ENCODE assay signal across 9 cellular contexts in genomic region chr9:126611188-126611587, GRCh38. TPM values are rescaled to one million over a fixed set of nuclear protein-coding genes. Genes with fewer than 3 reads are reported as not detected.
DNase-seq lines count a peak whose midpoint lies in the region; ATAC-seq and TF ChIP-seq lines count a peak whose summit lies in the region.
"Had no signal": no experiment of that assay in that cellular context is flagged by ENCODE, and none has a peak within 500 bp of the region (broad histone marks: within the 10 kb centered on the region; RNA-seq: fewer than 3 reads in every experiment).

No MANE protein-coding gene starts in this region.

- peak overlapping the region in 2 of 3 donors; percentile 38 to 64 for H3K27ac Mint-ChIP-seq in IgD-negative memory B cell
- peak overlapping the region; percentile 34 for H3K27ac Mint-ChIP-seq in osteocyte (ENCODE audit: unreplicated experiment)

- H3K27me3 ChIP-seq in right cardiac atrium (ENCODE audit: control insufficient read depth, insufficient read depth) = no peaks in the 10 kb centered on the region

- peaks cover 55% of the 10 kb centered on the region for H3K27me3 Mint-ChIP-seq in IgD-negative memory B cell
- peaks cover 44% of the 10 kb centered on the region for H3K27me3 Mint-ChIP-seq in osteocyte (ENCODE audit: unreplicated experiment)

- H3K4me3 Mint-ChIP-seq in IgD-negative memory B cell (peak overlapping the region; percentile 5 to 91 (median 36)), osteocyte (ENCODE audit: unreplicated experiment) (no peak overlapping the region)

- intact Hi-C loops in right cardiac atrium (cut with DNase I) = loop anchor here in 3 of 4 donors (5.0 to 10.0 kb wide), 4 partner anchors 74 to 171 kb away; no protein-coding TSS in a partner anchor

- no peaks in the 10 kb centered on the region for H3K4me1 ChIP-seq in right cardiac atrium (ENCODE audit: control insufficient read depth, insufficient read depth, low read length)

- H3K4me3 ChIP-seq in right cardiac atrium (ENCODE audit: low read length) (no peak overlapping the region), foreskin fibroblast (ENCODE audit: low read depth in 1 of 2, low read length in 2 of 2) (no peak overlapping the region)

- peak; percentile 57 for DNase-seq in DMS53 (lab: John Stamatoyannopoulos, UW)
- DNase-seq in DMS53 treated with DMSO at 0.1 percent for 48 hours (lab: John Stamatoyannopoulos, UW; ENCODE audit: unreplicated experiment) = no peak
- DNase-seq in right cardiac atrium = peak in 1 of 3 donors; percentile 64
- DNase-seq in osteocyte (ENCODE audit: extremely low spot score, unreplicated experiment) = no peak
- DNase-seq in anterior cingulate cortex (lab: John Stamatoyannopoulos, UW) = no peak
- DNase-seq in foreskin fibroblast = no peak
- DNase-seq: NCI-H524 treated with DMSO at 0.1 percent for 48 hours had no signal

- no peak overlapping the region for H3K27ac ChIP-seq in right cardiac atrium (ENCODE audit: low read length)

- no peak for TF ChIP-seq CTCF in osteocyte (IDR thresholded peaks at IDR 0.05)
- TF ChIP-seq CTCF in foreskin fibroblast (IDR thresholded peaks at IDR 0.05; ENCODE audit: low read depth, low read length) = no peak

- H3K4me1 Mint-ChIP-seq in IgD-negative memory B cell (peaks cover 11 to 19% (median 18%) of the 10 kb centered on the region in 3 donors), osteocyte (ENCODE audit: unreplicated experiment) (peaks cover 14% of the 10 kb centered on the region)

- no peaks in the 10 kb centered on the region for H3K9me3 ChIP-seq in right cardiac atrium (ENCODE audit: control insufficient read depth, low read length)

- H3K36me3 Mint-ChIP-seq in IgD-negative memory B cell = no peaks in the 10 kb centered on the region
- H3K36me3 Mint-ChIP-seq in osteocyte (ENCODE audit: unreplicated experiment) = no peaks in the 10 kb centered on the region

- WGBS in right cardiac atrium = 4% methylated on average over 25 of the region's 25 CpGs

- H3K9me3 Mint-ChIP-seq in IgD-negative memory B cell (peaks cover 0 to 2% (median 0%) of the 10 kb centered on the region in 3 donors), osteocyte (ENCODE audit: unreplicated experiment) (no peaks in the 10 kb centered on the region)

- ATAC-seq in right cardiac atrium (peak; percentile 2 to 6), GM19035 (IDR thresholded peaks at IDR 0.05; ENCODE audit: unreplicated experiment) (no peak)

RNA-seq across cellular contexts. Expression of gene LMX1B, which starts 2.5 kb away (rescaled TPM):
- not detected for polyA plus RNA-seq in IgD-negative memory B cell
- 1 to 10 TPM; 1.0 to 3.6 (median 1.8) TPM for total RNA-seq in right cardiac atrium
- polyA plus RNA-seq in right cardiac atrium = 0.81 TPM
- total RNA-seq in osteocyte = 0.18 and 0.27 TPM in 2 replicates
